ENCODE assay signal across 8 cellular contexts in the genomic region with DNA sequence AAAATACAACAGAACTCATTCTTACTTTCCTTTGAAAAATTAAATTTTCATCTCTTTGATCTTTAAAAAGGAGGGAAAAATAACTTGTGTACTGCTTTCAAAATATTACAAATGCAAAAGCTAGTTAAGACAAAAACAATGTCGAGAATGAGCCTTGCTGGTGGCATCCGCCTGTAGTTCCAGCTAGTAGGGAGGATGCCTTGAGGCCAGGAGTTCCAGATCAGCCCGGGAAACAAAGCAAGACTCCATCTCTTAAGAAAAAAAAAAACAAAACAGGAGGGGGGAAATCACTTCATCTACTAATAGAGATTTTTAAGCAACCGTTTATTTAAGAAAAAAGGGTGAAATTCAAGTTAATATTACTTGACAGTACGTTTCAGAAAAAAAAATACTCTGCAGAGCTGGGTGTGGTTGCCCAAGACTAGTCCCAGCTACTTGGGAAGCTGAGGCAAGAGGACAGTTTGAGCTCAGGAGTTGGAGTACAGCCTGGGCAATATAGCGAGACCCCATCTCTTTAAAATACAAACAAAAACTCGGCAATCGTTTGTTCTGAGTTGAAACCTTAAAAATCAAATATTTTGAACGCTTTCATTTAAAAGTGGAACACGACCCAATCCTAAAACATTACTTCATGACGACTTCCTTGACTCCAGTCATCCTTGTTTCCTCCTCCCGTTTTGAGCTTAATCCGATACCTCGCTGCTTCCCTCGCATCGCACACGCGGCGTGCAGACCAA. TPM values are rescaled to one million over a fixed set of nuclear protein-coding genes. Genes with fewer than 3 reads are reported as not detected.
DNase-seq lines count a peak whose midpoint lies in the region; ATAC-seq and TF ChIP-seq lines count a peak whose summit lies in the region.

No MANE protein-coding gene starts in this region.

- H3K27me3 Mint-ChIP-seq in Caco-2 (ENCODE audit: insufficient read depth, unreplicated experiment) = no peaks in the 10 kb centered on the region
- H3K27me3 Mint-ChIP-seq in naive thymus-derived CD4-positive, alpha-beta T cell = no peaks in the 10 kb centered on the region

- ATAC-seq in naive thymus-derived CD4-positive, alpha-beta T cell = no peak

- no peaks in the 10 kb centered on the region for H3K9me3 ChIP-seq in Caco-2
- H3K9me3 ChIP-seq in naive thymus-derived CD4-positive, alpha-beta T cell (ENCODE audit: control insufficient read depth in 2 of 3, low read length in 3 of 3) = no peaks in the 10 kb centered on the region

- in situ Hi-C loops in KBM-7 (cut with MboI; ENCODE audit: low pct_unique_long_range_greater_than_20kb, low sequenced_read_pairs) = no loop called here

- POLR2A ChIA-PET in Caco-2 (lab: Charles Lee) = interaction anchor here (0.7 to 1.0 kb wide), 2 partner anchors 97 to 166 kb away, joined by 3 to 8 read pairs; partner anchors contain the start of gene WDR5B
- POLR2A ChIA-PET in naive thymus-derived CD4-positive, alpha-beta T cell (lab: Charles Lee) = interaction anchor here (0.6 to 2.7 kb wide), 9 partner anchors 11 to 853 kb away, joined by 3 to 24 read pairs (median 4); partner anchors contain the start of genes DTX3L, FAM162A, HCLS1 and PARP9

- no peaks in the 10 kb centered on the region for H3K9me3 Mint-ChIP-seq in Caco-2 (ENCODE audit: unreplicated experiment)
- H3K9me3 Mint-ChIP-seq in naive thymus-derived CD4-positive, alpha-beta T cell = peaks cover 0 to 13% (median 5%) of the 10 kb centered on the region in 11 donors

- peaks cover 18% of the 10 kb centered on the region for H3K4me1 ChIP-seq in Caco-2
- H3K4me1 ChIP-seq in naive thymus-derived CD4-positive, alpha-beta T cell (ENCODE audit: control insufficient read depth in 2 of 2, insufficient read depth in 2 of 2, low read length in 2 of 2) = peaks cover 7 to 21% of the 10 kb centered on the region in 2 donors

- H3K4me3 ChIP-seq in Caco-2 (ENCODE audit: low read depth, low read length) = peak overlapping the region; percentile 96
- peak overlapping the region; percentile 80 for H3K4me3 ChIP-seq in naive thymus-derived CD4-positive, alpha-beta T cell (ENCODE audit: low read length)

- H3K36me3 ChIP-seq in Caco-2 (ENCODE audit: control insufficient read depth, insufficient read depth, low read length) = no peaks in the 10 kb centered on the region
- peaks cover 0 to 3% (median 0%) of the 10 kb centered on the region in 3 experiments for H3K36me3 ChIP-seq in naive thymus-derived CD4-positive, alpha-beta T cell (ENCODE audit: control insufficient read depth in 2 of 3, insufficient read depth in 3 of 3, low read length in 3 of 3)

- H3K4me3 Mint-ChIP-seq in Caco-2 (ENCODE audit: unreplicated experiment) = peak overlapping the region; percentile 84
- peak overlapping the region; percentile 76 to 100 (median 90) for H3K4me3 Mint-ChIP-seq in naive thymus-derived CD4-positive, alpha-beta T cell

- peak overlapping the region; percentile 71 for H3K27ac Mint-ChIP-seq in Caco-2 (ENCODE audit: unreplicated experiment)
- H3K27ac Mint-ChIP-seq in naive thymus-derived CD4-positive, alpha-beta T cell = peak overlapping the region; percentile 78 to 96 (median 91)

- peaks cover 24% of the 10 kb centered on the region for H3K4me1 Mint-ChIP-seq in Caco-2 (ENCODE audit: low read depth, unreplicated experiment)
- H3K4me1 Mint-ChIP-seq in naive thymus-derived CD4-positive, alpha-beta T cell = peaks cover 39 to 59% (median 53%) of the 10 kb centered on the region in 7 donors

- H3K36me3 Mint-ChIP-seq in Caco-2 (ENCODE audit: insufficient read depth, unreplicated experiment) = peaks cover 6% of the 10 kb centered on the region
- H3K36me3 Mint-ChIP-seq in naive thymus-derived CD4-positive, alpha-beta T cell = peaks cover 3 to 24% (median 16%) of the 10 kb centered on the region in 5 donors

- TSS peak; percentile 33 for BruUV-seq in Caco-2 (replicated peaks; lab: Mats Ljungman, UMichigan)

- peak overlapping the region; percentile 84 for H3K27ac ChIP-seq in cingulate gyrus (ENCODE audit: low read depth, low read length)
- peak overlapping the region; percentile 100 for H3K27ac ChIP-seq in naive thymus-derived CD4-positive, alpha-beta T cell (ENCODE audit: low read depth, low read length)

- H3K27me3 ChIP-seq in Caco-2 (replicated peaks; ENCODE audit: control insufficient read depth, insufficient read depth, low read length) = no peaks in the 10 kb centered on the region
- H3K27me3 ChIP-seq in naive thymus-derived CD4-positive, alpha-beta T cell (ENCODE audit: control insufficient read depth in 2 of 2, insufficient read depth in 2 of 2, low read length in 2 of 2) = no peaks in the 10 kb centered on the region

- CTCF ChIA-PET in Caco-2 (lab: Charles Lee) = interaction anchor here (0.9 kb wide), 1 partner anchor 121 kb away, joined by 3 read pairs; no protein-coding TSS in a partner anchor
- CTCF ChIA-PET in naive thymus-derived CD4-positive, alpha-beta T cell (lab: Charles Lee) = interaction anchor here (0.6 to 0.8 kb wide), 2 partner anchors 37 to 165 kb away, joined by 3 to 4 read pairs; no protein-coding TSS in a partner anchor

- intact Hi-C loops in Caco-2 (cut with micrococcal nuclease; ENCODE audit: unreplicated experiment) = loop anchor here (5.0 kb wide), 1 partner anchor 46 kb away; no protein-coding TSS in a partner anchor
- intact Hi-C loops in naive thymus-derived CD4-positive, alpha-beta T cell (cut with micrococcal nuclease) = loop anchor here (1.0 to 10.0 kb wide), 19 partner anchors 7 to 1071 kb away; partner anchors contain the start of genes FAM162A (in 2 of the 2), HACD2 (in 2 of the 2), HSPBAP1 (in 2 of the 2) and WDR5B (in 2 of the 2)

- DNase-seq in Caco-2 = no peak
- peak; percentile 81 for DNase-seq in KBM-7
- no peak for DNase-seq in naive thymus-derived CD4-positive, alpha-beta T cell
- DNase-seq in activated CD4-positive, CD25-positive, alpha-beta regulatory T cell treated with anti-CD3 and anti-CD28 coated beads, Interleukin-2, amount 50 U/mL, for 72 hours = no peak
- DNase-seq in NCI-H748 (lab: John Stamatoyannopoulos, UW; ENCODE audit: unreplicated experiment) = no peak
- DNase-seq in NCI-H146 treated with DMSO at 0.1 percent for 48 hours (lab: John Stamatoyannopoulos, UW; ENCODE audit: unreplicated experiment) = no peak
- DNase-seq in hypothalamus (lab: John Stamatoyannopoulos, UW) = no peak

- no peak for TF ChIP-seq CTCF in Caco-2 (IDR thresholded peaks at IDR 0.05; ENCODE audit: insufficient read depth in 1 of 2, low read depth in 1 of 2, low read length in 1 of 2, severe bottlenecking in 1 of 2, unreplicated experiment in 1 of 2)

RNA-seq across cellular contexts. Expression of gene KPNA1, which starts 1.2 kb away (rescaled TPM):
- 82.0 and 84.6 TPM in 2 replicates for total RNA-seq in Caco-2 (2022)
- total RNA-seq in naive thymus-derived CD4-positive, alpha-beta T cell = 10 to 100 TPM; 50.6 to 70.2 (median 54.3) TPM
- polyA plus RNA-seq in naive thymus-derived CD4-positive, alpha-beta T cell = 10 to 100 TPM; 39.8 to 53.1 TPM

RNA-seq across cellular contexts. Expression of gene PARP9, which starts 50.5 kb away (rescaled TPM):
- total RNA-seq in Caco-2 (2022) = 15.8 and 16.1 TPM in 2 replicates
- total RNA-seq in naive thymus-derived CD4-positive, alpha-beta T cell = 100 to 1,000 TPM in 1 of 5 experiments, 10 to 100 TPM in 4; 17.6 to 165 (median 24.4) TPM
- 10 to 100 TPM; 22.4 to 39.0 TPM for polyA plus RNA-seq in naive thymus-derived CD4-positive, alpha-beta T cell

RNA-seq across cellular contexts. Expression of gene DTX3L, which starts 50.6 kb away (rescaled TPM):
- 17.3 and 21.9 TPM in 2 replicates for total RNA-seq in Caco-2 (2022)
- total RNA-seq in naive thymus-derived CD4-positive, alpha-beta T cell = 100 to 1,000 TPM in 1 of 5 experiments, 10 to 100 TPM in 4; 28.6 to 164 (median 35.8) TPM
- polyA plus RNA-seq in naive thymus-derived CD4-positive, alpha-beta T cell = 10 to 100 TPM; 27.5 to 31.2 TPM
